ENCODE assay signal across 6 cellular contexts in the genomic region with DNA sequence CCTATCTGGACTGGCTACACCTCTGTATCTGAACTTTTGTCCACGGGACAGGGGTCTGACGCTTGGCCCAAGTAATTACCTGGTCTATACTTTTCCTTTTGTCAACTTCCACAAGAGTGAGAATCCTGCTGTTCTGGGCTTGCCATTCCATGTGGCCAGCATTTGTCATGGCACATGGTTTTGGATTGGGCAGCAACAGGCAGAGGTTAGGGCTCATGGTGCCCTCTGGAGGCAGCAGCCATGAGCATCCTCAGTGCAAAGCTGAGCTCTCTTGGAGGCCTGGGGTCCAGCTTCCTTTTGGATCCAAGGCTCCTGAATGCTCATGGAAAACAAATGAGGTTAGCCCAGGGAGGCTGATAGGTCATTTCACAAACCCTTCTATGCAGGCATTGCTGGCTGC. TPM values are rescaled to one million over a fixed set of nuclear protein-coding genes. Genes with fewer than 3 reads are reported as not detected.
DNase-seq lines count a peak whose midpoint lies in the region; ATAC-seq and TF ChIP-seq lines count a peak whose summit lies in the region.

No MANE protein-coding gene starts in this region.

- H3K36me3 ChIP-seq in SK-N-SH (replicated peaks in 1 of 2; ENCODE audit: control insufficient read depth in 1 of 2, insufficient read depth in 2 of 2, low read length in 1 of 2): peaks cover 50 to 52% of the 10 kb centered on the region in 2 experiments

- no peak overlapping the region for H3K9ac ChIP-seq in SK-N-SH

- no peaks in the 10 kb centered on the region for H3K9me2 ChIP-seq in SK-N-SH

- peaks cover 64% of the 10 kb centered on the region for H4K20me1 ChIP-seq in SK-N-SH (ENCODE audit: insufficient read depth)

- no peak overlapping the region for H3K4me3 ChIP-seq in SK-N-SH (ENCODE audit: low read depth in 2 of 2, low read length in 1 of 2)

- POLR2A ChIA-PET in SK-N-SH (lab: Yijun Ruan, JAX): interaction anchor here (0.9 kb wide), 1 partner anchor 20 kb away, joined by 4 read pairs; no protein-coding TSS in a partner anchor

- ATAC-seq in GM21529 (IDR thresholded peaks at IDR 0.05; ENCODE audit: unreplicated experiment) (no peak), GM19455 (IDR thresholded peaks at IDR 0.05; ENCODE audit: unreplicated experiment) (no peak)

- CTCF ChIA-PET in SK-N-SH (lab: Yijun Ruan, JAX): interaction anchor here (1.3 to 3.9 kb wide), 4 partner anchors 18 to 344 kb away, joined by 3 to 26 read pairs (median 5); no protein-coding TSS in a partner anchor

- H3K9me3 ChIP-seq in SK-N-SH: no peaks in the 10 kb centered on the region

- no peak overlapping the region for H3K27ac ChIP-seq in SK-N-SH (ENCODE audit: low read depth in 2 of 2, low read length in 1 of 2)

- no peaks in the 10 kb centered on the region for H3K27me3 ChIP-seq in SK-N-SH (ENCODE audit: insufficient read depth)

- H2AFZ ChIP-seq in SK-N-SH (ENCODE audit: low read depth): no peak overlapping the region

- TF ChIP-seq RAD21 in SK-N-SH (IDR thresholded peaks at IDR 0.05; ENCODE audit: low read length): peak; percentile 61

- TF ChIP-seq CTCF in GM12874 (IDR thresholded peaks at IDR 0.05; ENCODE audit: insufficient read depth, low read depth, low read length): peak; percentile 39; the same call in 1 of the 2 replicates
- peak; percentile 55 for TF ChIP-seq CTCF in SK-N-SH (IDR thresholded peaks at IDR 0.05)

- peaks cover 78% of the 10 kb centered on the region for H3K79me2 ChIP-seq in SK-N-SH (ENCODE audit: insufficient read depth)

- TF ChIP-seq EP300 in SK-N-SH (IDR thresholded peaks at IDR 0.05; ENCODE audit: borderline replicate concordance in 1 of 2, low read depth in 1 of 2, low read length in 1 of 2): no peak

- WGBS in SK-N-SH (ENCODE audit: low lambda C conversion rate): 100% methylated on average over 2 of the region's 2 CpGs

- H3K4me2 ChIP-seq in SK-N-SH: no peak overlapping the region

- DNase-seq in SK-N-SH: peak; percentile 64
- peak; percentile 53 to 61 for DNase-seq in lung microvascular endothelial cell (ENCODE audit: low read depth in 2 of 2)
- DNase-seq in effector CD8-positive, alpha-beta T cell (lab: John Stamatoyannopoulos, UW): no peak

- peaks cover 8% of the 10 kb centered on the region for H3F3A ChIP-seq in SK-N-SH (replicated peaks; ENCODE audit: insufficient read depth)

- peaks cover 2 to 8% of the 10 kb centered on the region in 2 experiments; a peak in 2 of 4 replicates for H3K4me1 ChIP-seq in SK-N-SH (ENCODE audit: control insufficient read depth in 1 of 2, insufficient read depth in 2 of 2, low read depth in 1 of 2, low read length in 1 of 2)

TF ChIP-seq in SK-N-SH, 30 proteins besides CTCF, POLR2A, EP300 and RAD21:
- peak; percentile 92 for TF ChIP-seq MXI1 (IDR thresholded peaks at IDR 0.05; ENCODE audit: low read depth, low read length)
- peak; percentile 49 for TF ChIP-seq SMC3 (IDR thresholded peaks at IDR 0.05; ENCODE audit: low read depth, low read length)
- TF ChIP-seq, protein P1, sequence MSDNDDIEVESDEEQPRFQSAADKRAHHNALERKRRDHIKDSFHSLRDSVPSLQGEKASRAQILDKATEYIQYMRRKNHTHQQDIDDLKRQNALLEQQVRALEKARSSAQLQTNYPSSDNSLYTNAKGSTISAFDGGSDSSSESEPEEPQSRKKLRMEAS (IDR thresholded peaks at IDR 0.05; ENCODE audit: low read depth): peak; percentile 47
- no peak for TF ChIP-seq RFX5 (IDR thresholded peaks at IDR 0.05; ENCODE audit: low read length)

RNA-seq across cellular contexts. Expression of a gene that starts 7.5 kb away (rescaled TPM):
- polyA plus RNA-seq in SK-N-SH (2012; rRNA removed): 38.0 and 45.1 TPM in 2 replicates
- polyA plus RNA-seq in SK-N-SH (2012; cell fraction: cytosol; rRNA removed): 15.1 and 23.7 TPM in 2 replicates
- polyA plus RNA-seq in SK-N-SH (2012; cell fraction: nucleus; rRNA removed): 221 and 269 TPM in 2 replicates
- 42.3 and 42.9 TPM in 2 replicates for total RNA-seq in lung microvascular endothelial cell

RNA-seq across cellular contexts. Expression of a gene that starts 17.8 kb away (rescaled TPM):
- 48.6 and 57.6 TPM in 2 replicates for polyA plus RNA-seq in SK-N-SH (2012; rRNA removed)
- 16.2 and 20.0 TPM in 2 replicates for polyA plus RNA-seq in SK-N-SH (2012; cell fraction: cytosol; rRNA removed)
- 386 and 453 TPM in 2 replicates for polyA plus RNA-seq in SK-N-SH (2012; cell fraction: nucleus; rRNA removed)
- 12.2 and 20.0 TPM in 2 replicates for total RNA-seq in lung microvascular endothelial cell

RNA-seq across cellular contexts. Expression of a gene that starts 18.6 kb away (rescaled TPM):
- 287 and 449 TPM in 2 replicates for polyA plus RNA-seq in SK-N-SH (2012; rRNA removed)
- polyA plus RNA-seq in SK-N-SH (2012; cell fraction: cytosol; rRNA removed): 299 and 302 TPM in 2 replicates
- 237 and 239 TPM in 2 replicates for polyA plus RNA-seq in SK-N-SH (2012; cell fraction: nucleus; rRNA removed)
- total RNA-seq in lung microvascular endothelial cell: 164 and 193 TPM in 2 replicates

RNA-seq across cellular contexts. Expression of a gene that starts 19.4 kb away (rescaled TPM):
- 0.41 and 0.45 TPM in 2 replicates for polyA plus RNA-seq in SK-N-SH (2012; rRNA removed)
- polyA plus RNA-seq in SK-N-SH (2012; cell fraction: cytosol; rRNA removed): 0.17 TPM in 1 of 2 replicates, not detected in the other
- 2.1 and 2.6 TPM in 2 replicates for polyA plus RNA-seq in SK-N-SH (2012; cell fraction: nucleus; rRNA removed)
- total RNA-seq in lung microvascular endothelial cell: not detected in 2 replicates

RNA-seq across cellular contexts. Expression of a gene that starts 23.2 kb away (rescaled TPM):
- polyA plus RNA-seq in SK-N-SH (2012; rRNA removed): 32.3 and 34.8 TPM in 2 replicates
- 22.3 and 29.9 TPM in 2 replicates for polyA plus RNA-seq in SK-N-SH (2012; cell fraction: cytosol; rRNA removed)
- 12.6 and 14.7 TPM in 2 replicates for polyA plus RNA-seq in SK-N-SH (2012; cell fraction: nucleus; rRNA removed)
- total RNA-seq in lung microvascular endothelial cell: 25.7 and 39.1 TPM in 2 replicates
